Comparison of ENCODE assay signal across 7 cellular contexts in genomic region chr4:13483142-13484044, GRCh38. TPM values are rescaled to one million over a fixed set of nuclear protein-coding genes. Genes with fewer than 3 reads are reported as not detected.
DNase-seq lines count a peak whose midpoint lies in the region; ATAC-seq and TF ChIP-seq lines count a peak whose summit lies in the region.

No MANE protein-coding gene starts in this region.

- H3K36me3 ChIP-seq in GM23248 (ENCODE audit: low read depth) (no peaks in the 10 kb centered on the region), KMS-11 (ENCODE audit: insufficient read depth) (no peaks in the 10 kb centered on the region)

- peaks cover 4% of the 10 kb centered on the region for H3K9me3 Mint-ChIP-seq in T-helper 2 cell treated with Interferon-gamma antibody and Interleukin-4, amounts not matched to agents 5 μg/mL and 100 μg/mL, for 36 hours

- H3K27me3 ChIP-seq in GM23248 (replicated peaks; ENCODE audit: insufficient read depth) (no peaks in the 10 kb centered on the region), KMS-11 (ENCODE audit: insufficient read depth, low read depth) (no peaks in the 10 kb centered on the region)

- H3F3A ChIP-seq in GM23248 (ENCODE audit: insufficient read depth) = peaks cover 7% of the 10 kb centered on the region; the same call in 1 of the 2 replicates

- H3K79me2 ChIP-seq in GM23248 (ENCODE audit: insufficient read depth) = peaks cover 50% of the 10 kb centered on the region
- peaks cover 57% of the 10 kb centered on the region for H3K79me2 ChIP-seq in KMS-11 (ENCODE audit: insufficient read depth, low read depth)

- H3K27ac ChIP-seq in GM23248 (peak overlapping the region; percentile 94), KMS-11 (peak overlapping the region; percentile 72)

- WGBS in GM23248 (ENCODE audit: low coverage in 1 of 2, low lambda C conversion rate in 2 of 2, missing lambda C conversion rate in 2 of 2), 2 experiments = 3 to 4% methylated on average over 33 to 38 of the region's 38 CpGs

- H3K9me2 ChIP-seq in GM23248 (ENCODE audit: insufficient read depth) = no peaks in the 10 kb centered on the region

- intact Hi-C loops in left colon (cut with DNase I, micrococcal nuclease) = loop anchor here in 1 of 2 donors (10.0 kb wide), 1 partner anchor 61 kb away; the partner anchor contains the start of gene NKX3-2

- peak overlapping the region; percentile 91 for H3K27ac Mint-ChIP-seq in T-helper 2 cell treated with Interferon-gamma antibody and Interleukin-4, amounts not matched to agents 5 μg/mL and 100 μg/mL, for 36 hours

- H3K4me2 ChIP-seq in GM23248 (ENCODE audit: unreplicated experiment) = peak overlapping the region; percentile 97
- peak overlapping the region; percentile 88; the same call in 1 of the 2 replicates for H3K4me2 ChIP-seq in KMS-11

- peak; percentile 37 for ATAC-seq in left colon

- H3K4me3 Mint-ChIP-seq in T-helper 2 cell treated with Interferon-gamma antibody and Interleukin-4, amounts not matched to agents 5 μg/mL and 100 μg/mL, for 36 hours = peak overlapping the region; percentile 99

- in situ Hi-C loops in GM23248 (cut with MboI) = no loop called here

- no peak for TF ChIP-seq CTCF in KMS-11 (conservative IDR thresholded peaks at IDR 0.05; ENCODE audit: low read depth, low read length)

- H3K4me3 ChIP-seq in GM08714 (ENCODE audit: low read length) (peak overlapping the region; percentile 70), GM23248 (peak overlapping the region; percentile 86), KMS-11 (IDR thresholded peaks at IDR 0.05; ENCODE audit: insufficient read depth, low read depth, low read length) (peak overlapping the region; percentile 75)

- H4K20me1 ChIP-seq in GM23248 (ENCODE audit: insufficient read depth) (no peaks in the 10 kb centered on the region), KMS-11 (ENCODE audit: insufficient read depth) (no peaks in the 10 kb centered on the region)

- no peaks in the 10 kb centered on the region for H3K9me3 ChIP-seq in GM23248 (ENCODE audit: low read depth)

- peaks cover 10% of the 10 kb centered on the region for H3K27me3 Mint-ChIP-seq in T-helper 2 cell treated with Interferon-gamma antibody and Interleukin-4, amounts not matched to agents 5 μg/mL and 100 μg/mL, for 36 hours (ENCODE audit: low read depth)

- H3K4me1 ChIP-seq in GM23248 (ENCODE audit: insufficient read depth) (peaks cover 20% of the 10 kb centered on the region), KMS-11 (ENCODE audit: low read depth, poor library complexity, severe bottlenecking) (peaks cover 31% of the 10 kb centered on the region)

- peaks cover 35% of the 10 kb centered on the region for H3K4me1 Mint-ChIP-seq in T-helper 2 cell treated with Interferon-gamma antibody and Interleukin-4, amounts not matched to agents 5 μg/mL and 100 μg/mL, for 36 hours (ENCODE audit: low read depth)

- H3K36me3 Mint-ChIP-seq in T-helper 2 cell treated with Interferon-gamma antibody and Interleukin-4, amounts not matched to agents 5 μg/mL and 100 μg/mL, for 36 hours (ENCODE audit: low read depth) = peaks cover 3% of the 10 kb centered on the region

- H3K9ac ChIP-seq in GM23248 (peak overlapping the region; percentile 89), KMS-11 (peak overlapping the region; percentile 68)

- H2AFZ ChIP-seq in GM23248 (peak overlapping the region; percentile 92), KMS-11 (ENCODE audit: low read depth) (no peak overlapping the region)

- peak; percentile 91 for DNase-seq in GM23248
- peak; percentile 18 for DNase-seq in T-helper 2 cell treated with Interferon-gamma antibody and Interleukin-4, amounts not matched to agents 5 μg/mL and 100 μg/mL, for 36 hours (ENCODE audit: low spot score)
- peak; percentile 24 for DNase-seq in cortex of kidney (lab: John Stamatoyannopoulos, UW)
- peak in 1 of 2 donors; percentile 58 for DNase-seq in left colon
- peak; percentile 24 to 41 for DNase-seq in stimulated activated CD4-positive, alpha-beta T cell treated with anti-CD3 and anti-CD28 coated beads, Interleukin-2, amount 100 ng/mL, for 24 hours

RNA-seq across cellular contexts. Expression of gene RAB28, which starts 0.7 kb away (rescaled TPM):
- 16.4 and 18.9 TPM in 2 replicates for total RNA-seq in GM23248 (2014; rRNA removed; shearing (Covaris generic))
- polyA plus RNA-seq in GM23248 (2016; fragmentation: Nextera tagmentation; extraction: Ambion mirVana) = 23.5 and 26.5 TPM in 2 replicates
- 10 to 100 TPM; 13.2 to 15.8 TPM for total RNA-seq in left colon
